Comparison of ENCODE assay signal across 8 cellular contexts in the genomic region with DNA sequence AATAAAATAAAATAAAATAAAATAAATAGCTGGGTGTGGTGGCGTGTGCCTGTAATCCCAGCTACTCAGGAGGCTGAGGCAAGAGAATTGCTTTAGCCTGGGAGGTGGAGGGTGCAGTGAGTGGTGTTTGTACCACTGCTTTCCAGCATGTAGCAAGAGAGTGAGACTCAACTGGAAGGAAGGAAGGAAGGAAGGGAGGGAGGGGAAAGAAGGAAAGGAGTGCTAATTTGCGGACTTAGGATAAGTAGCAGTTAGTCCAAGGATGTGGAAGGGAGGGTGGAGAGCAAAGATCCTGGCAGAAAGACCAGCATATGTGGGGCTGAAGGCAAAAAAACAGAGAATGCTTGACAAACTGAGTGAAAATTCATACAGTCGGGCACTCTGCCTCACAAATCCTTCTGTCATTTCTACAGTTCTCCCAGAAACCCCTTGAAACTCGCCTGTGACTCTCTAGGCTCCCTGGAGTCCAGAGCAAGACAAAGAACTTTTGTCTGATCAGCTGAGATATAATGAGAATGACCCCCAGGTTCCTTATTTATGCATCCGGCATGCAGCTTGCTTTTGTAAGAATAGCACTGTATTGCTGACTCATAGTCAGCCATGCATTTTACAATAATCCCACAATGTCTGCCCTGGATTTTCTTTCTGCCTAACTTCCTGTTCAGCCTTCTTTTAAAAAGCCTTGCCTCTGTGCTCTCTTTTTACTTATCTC. TPM values are rescaled to one million over a fixed set of nuclear protein-coding genes. Genes with fewer than 3 reads are reported as not detected.
DNase-seq lines count a peak whose midpoint lies in the region; ATAC-seq, FAIRE-seq and TF ChIP-seq lines count a peak whose summit lies in the region.

No MANE protein-coding gene starts in this region.

- H3K27me3 Mint-ChIP-seq in chondrocyte (ENCODE audit: low read depth), result no peaks in the 10 kb centered on the region

- peak overlapping the region; percentile 28 for H3K4me2 ChIP-seq in A549

- no peak for TF ChIP-seq CTCF in A549 (IDR thresholded peaks at IDR 0.05)
- TF ChIP-seq CTCF in chondrocyte (IDR thresholded peaks at IDR 0.05), result no peak
- TF ChIP-seq CTCF in lung (IDR thresholded peaks at IDR 0.05; ENCODE audit: control extremely low read depth, extremely low read depth), result no peak

- peak overlapping the region; percentile 89 for H3K27ac Mint-ChIP-seq in chondrocyte (ENCODE audit: unreplicated experiment)

- H3K27me3 ChIP-seq in lung (ENCODE audit: control insufficient read depth, insufficient read depth), result no peaks in the 10 kb centered on the region

- H3K36me3 ChIP-seq in lung (ENCODE audit: control insufficient read depth in 2 of 2, insufficient read depth in 2 of 2, low read length in 2 of 2), result no peaks in the 10 kb centered on the region

- H3K9me3 ChIP-seq in A549 (no peaks in the 10 kb centered on the region), lung (ENCODE audit: control insufficient read depth in 2 of 2, insufficient read depth in 1 of 2, low read length in 1 of 2) (no peaks in the 10 kb centered on the region)

- H3K4me1 ChIP-seq in A549 (peaks cover 16% of the 10 kb centered on the region), lung (ENCODE audit: control insufficient read depth in 2 of 2, insufficient read depth in 2 of 2, low read length in 2 of 2) (peaks cover 0 to 6% of the 10 kb centered on the region in 2 donors)

- H3K27ac ChIP-seq in A549, result peak overlapping the region; percentile 75 to 84
- H3K27ac ChIP-seq in lung (ENCODE audit: low read depth in 1 of 2, low read length in 1 of 2), result peak overlapping the region in 1 of 2 donors; percentile 50

- no peak for TF ChIP-seq EP300 in A549 (IDR thresholded peaks at IDR 0.05)

- no peaks in the 10 kb centered on the region for H3K9me3 Mint-ChIP-seq in chondrocyte (ENCODE audit: low read depth)

- POLR2A ChIA-PET in A549 (lab: Yijun Ruan, JAX), result no interaction called here
- POLR2A ChIA-PET in HEK293T (lab: Yijun Ruan, JAX), result interaction anchor here (1.7 kb wide), 1 partner anchor 10 kb away, joined by 5 read pairs; no protein-coding TSS in a partner anchor

- WGBS in A549 (ENCODE audit: missing lambda C conversion rate), result 80% methylated on average over 5 of the region's 5 CpGs
- 37 to 44% methylated on average over 5 of the region's 5 CpGs for whole genome bisulfite sequencing in lung, 2 donors

- H3K4me3 Mint-ChIP-seq in chondrocyte (ENCODE audit: unreplicated experiment), result no peak overlapping the region

- no peak for TF ChIP-seq RAD21 in A549 (conservative IDR thresholded peaks at IDR 0.05 in 1 of 2, IDR thresholded peaks at IDR 0.05 in 1 of 2)

- no peak for FAIRE-seq in A549 (lab: Jason Lieb, UNC)

- TF ChIP-seq POLR2A in A549 (IDR thresholded peaks at IDR 0.05; ENCODE audit: low read length), result no peak

- DNase-seq in A549 (ENCODE audit: low read depth in 1 of 2, low spot score in 1 of 2) (peak; percentile 36 to 56), NCI-H748 treated with DMSO at 0.1 percent for 48 hours (lab: John Stamatoyannopoulos, UW) (peak; percentile 33), chondrocyte (ENCODE audit: low spot score) (no peak), lung (ENCODE audit: low spot score) (no peak), HEK293T (ENCODE audit: extremely low spot score) (no peak), SW 1271 (lab: John Stamatoyannopoulos, UW) (no peak)

- H3K4me3 ChIP-seq in A549 (no peak overlapping the region), lung (no peak overlapping the region)

- CTCF ChIA-PET in A549 (lab: Yijun Ruan, JAX) (interaction anchor here (0.6 to 12.2 kb wide), 11 partner anchors 9 to 388 kb away, joined by 3 to 159 read pairs (median 7); a partner anchor contains a TSS), HEK293T (lab: Yijun Ruan, JAX) (interaction anchor here (1.1 kb wide), 1 partner anchor 9 kb away, joined by 5 read pairs; no protein-coding TSS in a partner anchor)

- no peaks in the 10 kb centered on the region for H3K36me3 Mint-ChIP-seq in chondrocyte (ENCODE audit: low read depth)

- ATAC-seq in A549, result peak in 1 of 2 experiments; percentile 64; a peak in 3 of 6 replicates
- ATAC-seq in GM21447 (IDR thresholded peaks at IDR 0.05; ENCODE audit: unreplicated experiment), result peak; percentile 48
- peak; percentile 53 for ATAC-seq in lung (ENCODE audit: insufficient read depth, low FRiP score)
- no peak for ATAC-seq in HG03097 (IDR thresholded peaks at IDR 0.05; ENCODE audit: low FRiP score, unreplicated experiment)

- peaks cover 26% of the 10 kb centered on the region for H3K4me1 Mint-ChIP-seq in chondrocyte (ENCODE audit: low read depth)

TF ChIP-seq in A549, 52 proteins besides CTCF, POLR2A, EP300 and RAD21 (continues in another document):
- TF ChIP-seq, protein P1, sequence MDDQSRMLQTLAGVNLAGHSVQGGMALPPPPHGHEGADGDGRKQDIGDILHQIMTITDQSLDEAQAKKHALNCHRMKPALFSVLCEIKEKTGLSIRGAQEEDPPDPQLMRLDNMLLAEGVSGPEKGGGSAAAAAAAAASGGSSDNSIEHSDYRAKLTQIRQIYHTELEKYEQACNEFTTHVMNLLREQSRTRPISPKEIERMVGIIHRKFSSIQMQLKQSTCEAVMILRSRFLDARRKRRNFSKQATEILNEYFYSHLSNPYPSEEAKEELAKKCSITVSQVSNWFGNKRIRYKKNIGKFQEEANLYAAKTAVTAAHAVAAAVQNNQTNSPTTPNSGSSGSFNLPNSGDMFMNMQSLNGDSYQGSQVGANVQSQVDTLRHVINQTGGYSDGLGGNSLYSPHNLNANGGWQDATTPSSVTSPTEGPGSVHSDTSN (IDR thresholded peaks at IDR 0.05), result no peak
- no peak for TF ChIP-seq FOSL2 (IDR thresholded peaks at IDR 0.05)
- peak; percentile 70 for TF ChIP-seq FOSL2 (CRISPR knock-in tag; IDR thresholded peaks at IDR 0.05)
- TF ChIP-seq NFE2L2 (conservative IDR thresholded peaks at IDR 0.05; ENCODE audit: low read length), result peak; percentile 75
- no peak for TF ChIP-seq HDAC2 (IDR thresholded peaks at IDR 0.05)
- TF ChIP-seq, protein P2, sequence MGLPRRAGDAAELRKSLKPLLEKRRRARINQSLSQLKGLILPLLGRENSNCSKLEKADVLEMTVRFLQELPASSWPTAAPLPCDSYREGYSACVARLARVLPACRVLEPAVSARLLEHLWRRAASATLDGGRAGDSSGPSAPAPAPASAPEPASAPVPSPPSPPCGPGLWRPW (IDR thresholded peaks at IDR 0.05), result no peak
- 0 out of 2 replicates have a peak, but pooled peaks have one; percentile 21 for TF ChIP-seq EHF (CRISPR knock-in tag; IDR thresholded peaks at IDR 0.05)

TF ChIP-seq in HEK293T, 16 proteins besides CTCF, POLR2A, EP300 and RAD21 (continues in another document):
- TF ChIP-seq L3MBTL2 (conservative IDR thresholded peaks at IDR 0.05) (no peak), CTBP1 (IDR thresholded peaks at IDR 0.05; ENCODE audit: borderline replicate concordance) (no peak), SUZ12 (IDR thresholded peaks at IDR 0.05) (no peak), NFRKB (IDR thresholded peaks at IDR 0.05) (no peak), FOXA1 (IDR thresholded peaks at IDR 0.05) (no peak), SP1 (IDR thresholded peaks at IDR 0.05) (no peak), LEF1 (IDR thresholded peaks at IDR 0.05; ENCODE audit: borderline replicate concordance) (no peak), BHLHE40 (IDR thresholded peaks at IDR 0.05; ENCODE audit: borderline replicate concordance) (no peak), ARNT (IDR thresholded peaks at IDR 0.05) (no peak), TARDBP (IDR thresholded peaks at IDR 0.05) (no peak), ELF4 (IDR thresholded peaks at IDR 0.05) (no peak)

RNA-seq across cellular contexts. Expression of a gene that starts 31.5 kb away (rescaled TPM):
- polyA plus RNA-seq in A549 (2011; rRNA removed) (124 and 179 TPM in 2 replicates), A549 (2017; fragmentation: RNase III; extraction: RNeasy Plus Mini Kit Qiagen cat#74134 plus additional on column Dnase treatment) (135 to 165 TPM (median 164 TPM) in 3 replicates), lung (100 to 1,000 TPM; 139 to 212 TPM)
- polyA plus RNA-seq in A549 (2012; cell fraction: cytosol; rRNA removed), result 114 and 128 TPM in 2 replicates
- polyA plus RNA-seq in A549 (2012; cell fraction: nucleus; rRNA removed), result 796 and 944 TPM in 2 replicates
- polyA minus RNA-seq in A549 (2011; rRNA and poly(A)+ RNA removed), result 99.5 and 169 TPM in 2 replicates
- total RNA-seq in chondrocyte (99.2 to 123 TPM (median 105 TPM) in 3 replicates), lung (100 to 1,000 TPM; 129 to 167 TPM)

RNA-seq across cellular contexts. Expression of a gene that starts 35.2 kb away (rescaled TPM):
- polyA plus RNA-seq in A549 (2011; rRNA removed) (19.1 and 19.3 TPM in 2 replicates), A549 (2017; fragmentation: RNase III; extraction: RNeasy Plus Mini Kit Qiagen cat#74134 plus additional on column Dnase treatment) (10.6 to 11.0 TPM (median 10.9 TPM) in 3 replicates), lung (10 to 100 TPM in 1 of 2 donors, 1 to 10 TPM in 1; 6.2 to 16.4 TPM)
- polyA plus RNA-seq in A549 (2012; cell fraction: cytosol; rRNA removed), result 12.3 and 13.7 TPM in 2 replicates
- polyA plus RNA-seq in A549 (2012; cell fraction: nucleus; rRNA removed), result 7.1 and 11.4 TPM in 2 replicates
- polyA minus RNA-seq in A549 (2011; rRNA and poly(A)+ RNA removed), result 12.7 and 13.4 TPM in 2 replicates
- total RNA-seq in chondrocyte (157 to 228 TPM (median 219 TPM) in 3 replicates), lung (10 to 100 TPM in 1 of 2 donors, 1 to 10 TPM in 1; 6.8 to 25.5 TPM)

RNA-seq across cellular contexts. Expression of a gene that starts 44.7 kb away (rescaled TPM):
- polyA plus RNA-seq in A549 (2011; rRNA removed) (2.2 and 3.7 TPM in 2 replicates), A549 (2017; fragmentation: RNase III; extraction: RNeasy Plus Mini Kit Qiagen cat#74134 plus additional on column Dnase treatment) (0.88 to 1.6 TPM (median 1.1 TPM) in 3 replicates), lung (10 to 100 TPM; 64.2 to 98.5 TPM)
- 0.25 and 0.36 TPM in 2 replicates for polyA plus RNA-seq in A549 (2012; cell fraction: cytosol; rRNA removed)
- 0.26 and 0.31 TPM in 2 replicates for polyA plus RNA-seq in A549 (2012; cell fraction: nucleus; rRNA removed)
- polyA minus RNA-seq in A549 (2011; rRNA and poly(A)+ RNA removed), result 2.3 and 3.1 TPM in 2 replicates
- total RNA-seq in chondrocyte (not detected in 3 replicates), lung (10 to 100 TPM; 59.5 to 86.9 TPM)

RNA-seq across cellular contexts. Expression of a gene that starts 45.8 kb away (rescaled TPM):
- 241 and 283 TPM in 2 replicates for polyA plus RNA-seq in A549 (2011; rRNA removed)
- 75.7 and 97.7 TPM in 2 replicates for polyA plus RNA-seq in A549 (2012; cell fraction: cytosol; rRNA removed)
- polyA plus RNA-seq in A549 (2012; cell fraction: nucleus; rRNA removed), result 151 and 159 TPM in 2 replicates
- 104 to 111 TPM (median 108 TPM) in 3 replicates for polyA plus RNA-seq in A549 (2017; fragmentation: RNase III; extraction: RNeasy Plus Mini Kit Qiagen cat#74134 plus additional on column Dnase treatment)
- 151 and 163 TPM in 2 replicates for polyA minus RNA-seq in A549 (2011; rRNA and poly(A)+ RNA removed)
- 290 to 445 TPM (median 444 TPM) in 3 replicates for total RNA-seq in chondrocyte
- total RNA-seq in lung, result 100 to 1,000 TPM in 1 of 2 donors, 10 to 100 TPM in 1; 75.7 to 135 TPM
- polyA plus RNA-seq in lung, result 10 to 100 TPM; 68.8 to 98.4 TPM

Comparison
In these comparisons a context has a peak if more than half of its experiments do, and no peak if none do; other contexts are left out.
1. DNase-seq: peak in A549 (2 of 2) and NCI-H748 treated with DMSO at 0.1 percent for 48 hours (single experiment); none in chondrocyte (single experiment), lung (single experiment), HEK293T (single experiment) and SW 1271 (0 of 2).
2. RNA of a gene that starts 44.7 kb away (total RNA-seq): 59.5 to 86.9 TPM in lung; not detected in chondrocyte; every median in the first group is over 10 times any median in the second.